ENCODE assay signal across 12 cellular contexts in the genomic region with DNA sequence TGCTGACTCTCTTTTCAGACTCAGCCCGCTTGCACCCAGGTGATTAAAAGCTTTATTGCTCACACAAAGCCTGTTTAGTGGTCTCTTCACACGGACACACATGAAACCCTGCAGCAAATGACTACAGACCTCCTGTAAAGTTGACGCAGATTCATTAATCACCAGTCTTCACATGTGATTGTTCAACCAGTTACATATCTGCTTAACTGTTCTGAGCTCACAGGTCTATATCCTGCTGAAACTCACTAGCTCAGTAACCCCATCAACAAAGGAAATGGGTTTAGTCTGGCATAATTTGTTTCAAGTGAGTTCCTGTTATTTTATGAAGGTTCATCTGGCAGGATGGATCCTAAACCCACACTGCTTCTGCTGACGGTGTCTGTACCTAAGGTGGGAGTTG.
"Had no signal": no experiment of that assay in that cellular context is flagged by ENCODE, and none has a peak within 500 bp of the region (broad histone marks: within the 10 kb centered on the region; RNA-seq: fewer than 3 reads in every experiment).

No MANE protein-coding gene starts in this region.

- H3K4me3 Mint-ChIP-seq: neural progenitor cell; T-helper 1 cell treated with Interleukin-12 subunit alpha and Interleukin-12 subunit beta and Interleukin-4 antibody, amounts not matched to agents 30 μg/mL and 1 μg/mL, for 36 hours had no signal

- H3K27me3 ChIP-seq: heart left ventricle, ovary had no signal

- H3K4me3 ChIP-seq: heart left ventricle, neural progenitor cell, ovary, stomach, thoracic aorta had no signal

- DNase-seq: activated effector memory CD4-positive, alpha-beta T cell treated with anti-CD3 and anti-CD28 coated beads, Interleukin-2, amount 50 U/mL, for 16 hours; activated T-cell treated with anti-CD3 and anti-CD28 coated beads, Interleukin-2, amount 50 U/mL, for 1 hour; aorta; heart left ventricle; left ventricle myocardium superior; ovary; stimulated activated CD4-positive, alpha-beta T cell treated with anti-CD3 and anti-CD28 coated beads, Interleukin-2, amount 100 ng/mL, for 48 hours; stimulated activated CD8-positive, alpha-beta memory T cell treated with anti-CD3 and anti-CD28 coated beads, Interleukin-4, amount 100 ng/mL, for 48 hours; stomach had no signal

- H3K36me3 ChIP-seq: heart left ventricle, neural progenitor cell, ovary, stomach, thoracic aorta had no signal

- H3K27ac ChIP-seq: heart left ventricle, neural progenitor cell, ovary, stomach, thoracic aorta had no signal

- H3K27ac Mint-ChIP-seq: neural progenitor cell; T-helper 1 cell treated with Interleukin-12 subunit alpha and Interleukin-12 subunit beta and Interleukin-4 antibody, amounts not matched to agents 30 μg/mL and 1 μg/mL, for 36 hours had no signal

- H3K9me3 Mint-ChIP-seq: T-helper 1 cell treated with Interleukin-12 subunit alpha and Interleukin-12 subunit beta and Interleukin-4 antibody, amounts not matched to agents 30 μg/mL and 1 μg/mL, for 36 hours had no signal

- H2AFZ ChIP-seq: neural progenitor cell had no signal

- H3K36me3 Mint-ChIP-seq: neural progenitor cell had no signal

- H3K9ac ChIP-seq: neural progenitor cell had no signal

- H3K4me1 ChIP-seq: heart left ventricle, stomach had no signal

- H3K9me3 ChIP-seq: heart left ventricle, ovary, stomach, thoracic aorta had no signal
